8 cellular contexts compared by ENCODE assay signal in genomic region chr2:197145471-197146056, GRCh38.
DNase-seq lines count a peak whose midpoint lies in the region; ATAC-seq, FAIRE-seq and TF ChIP-seq lines count a peak whose summit lies in the region.

No MANE protein-coding gene starts in this region.

- BruUV-seq in HepG2 (replicated peaks; lab: Mats Ljungman, UMichigan), result no TSS peak

- intact Hi-C loops in right lobe of liver (cut with DNase I) (no loop called here), HepG2 (cut with micrococcal nuclease; ENCODE audit: unreplicated experiment) (no loop called here), vagina (cut with DNase I) (no loop called here)

- ATAC-seq in right lobe of liver, result peak; percentile 32 to 73 (median 56)
- no peak for ATAC-seq in HepG2
- peak; percentile 93 for ATAC-seq in HG02885 (IDR thresholded peaks at IDR 0.05; ENCODE audit: poor library complexity, unreplicated experiment)
- ATAC-seq in central memory CD8-positive, alpha-beta T cell (replicated peaks; ENCODE audit: extremely low read depth, poor library complexity, severe bottlenecking), result peak; percentile 87

- H3K9me3 Mint-ChIP-seq in central memory CD8-positive, alpha-beta T cell, result no peaks in the 10 kb centered on the region

- peak overlapping the region; percentile 19 for H3K27ac Mint-ChIP-seq in central memory CD8-positive, alpha-beta T cell (ENCODE audit: low read depth)

- no peaks in the 10 kb centered on the region for H3K27me3 ChIP-seq in right lobe of liver
- H3K27me3 ChIP-seq in HepG2 (ENCODE audit: control insufficient read depth in 1 of 2, insufficient read depth in 2 of 2, low read length in 2 of 2), result no peaks in the 10 kb centered on the region
- no peaks in the 10 kb centered on the region for H3K27me3 ChIP-seq in vagina

- peaks cover 77% of the 10 kb centered on the region for H3K4me1 Mint-ChIP-seq in central memory CD8-positive, alpha-beta T cell

- no peak overlapping the region for H3K4me3 Mint-ChIP-seq in central memory CD8-positive, alpha-beta T cell

- no peaks in the 10 kb centered on the region for H3K79me2 ChIP-seq in HepG2 (ENCODE audit: insufficient read depth, low read length)

- DNase-seq in right lobe of liver (no peak), HepG2 (ENCODE audit: low spot score) (no peak), NCI-H345 (lab: John Stamatoyannopoulos, UW) (peak; percentile 49), erythroblast (lab: John Stamatoyannopoulos, UW) (no peak), vagina (ENCODE audit: extremely low spot score in 2 of 2) (no peak)
- DNase-seq in central memory CD8-positive, alpha-beta T cell (ENCODE audit: low spot score in 2 of 2), result no peak
- no peak for DNase-seq in stimulated activated CD4-positive, alpha-beta T cell treated with anti-CD3 and anti-CD28 coated beads, Interleukin-1b, Interleukin-23, amount 100 ng/mL, for 48 hours

- WGBS in right lobe of liver (ENCODE audit: insufficient coverage, low coverage, low lambda C conversion rate, missing lambda C conversion rate), result 50% methylated on average over 1 of the region's 4 CpGs
- WGBS in HepG2 (ENCODE audit: low lambda C conversion rate), result 10% methylated on average over 4 of the region's 4 CpGs

- no peak for TF ChIP-seq POLR2A in right lobe of liver (IDR thresholded peaks at IDR 0.05)
- TF ChIP-seq POLR2A in HepG2 (IDR thresholded peaks at IDR 0.05; ENCODE audit: insufficient read depth in 1 of 2, low read depth in 2 of 2, low read length in 2 of 2), result no peak
- TF ChIP-seq POLR2A in erythroblast (IDR thresholded peaks at IDR 0.05; ENCODE audit: low read length), result no peak
- no peak for TF ChIP-seq POLR2A in vagina (IDR thresholded peaks at IDR 0.05)

- no peak for TF ChIP-seq RAD21 in HepG2 (CRISPR knock-in tag; IDR thresholded peaks at IDR 0.05)

- H3K9ac ChIP-seq in HepG2 (ENCODE audit: insufficient read depth, low read depth, low read length), result no peak overlapping the region

- CTCF ChIA-PET in HepG2 (lab: Yijun Ruan, JAX; ENCODE audit: low intra/inter-chr PET ratio, low total read pairs), result no interaction called here

- H3K27ac ChIP-seq in right lobe of liver, result no peak overlapping the region
- H3K27ac ChIP-seq in HepG2 (ENCODE audit: extremely low read length, insufficient read depth, low read length), result no peak overlapping the region
- H3K27ac ChIP-seq in vagina, result no peak overlapping the region

- no peak for FAIRE-seq in HepG2 (lab: Jason Lieb, UNC)

- POLR2A ChIA-PET in HepG2 (lab: Yijun Ruan, JAX), result no interaction called here

- H3K9me3 ChIP-seq in right lobe of liver, result no peaks in the 10 kb centered on the region
- no peaks in the 10 kb centered on the region for H3K9me3 ChIP-seq in HepG2 (ENCODE audit: low read length)
- H3K9me3 ChIP-seq in vagina, result no peaks in the 10 kb centered on the region

- no peak overlapping the region for H3K4me3 ChIP-seq in right lobe of liver
- no peak overlapping the region for H3K4me3 ChIP-seq in HepG2 (replicated peaks in 1 of 3; ENCODE audit: insufficient read depth in 1 of 3, low read depth in 2 of 3, low read length in 3 of 3)
- no peak overlapping the region for H3K4me3 ChIP-seq in vagina

- H4K20me1 ChIP-seq in HepG2 (ENCODE audit: insufficient read depth, low read length), result no peaks in the 10 kb centered on the region

- H3K36me3 ChIP-seq in right lobe of liver (no peaks in the 10 kb centered on the region), HepG2 (replicated peaks in 1 of 2; ENCODE audit: control insufficient read depth in 1 of 2, insufficient read depth in 2 of 2, low read length in 2 of 2) (no peaks in the 10 kb centered on the region), vagina (no peaks in the 10 kb centered on the region)

- no peak overlapping the region for H3K4me2 ChIP-seq in HepG2 (ENCODE audit: low read depth, low read length)

- TF ChIP-seq CTCF in right lobe of liver (IDR thresholded peaks at IDR 0.05), result no peak
- TF ChIP-seq CTCF in HepG2 (CRISPR knock-in tag; IDR thresholded peaks at IDR 0.05), result no peak
- TF ChIP-seq CTCF in vagina (IDR thresholded peaks at IDR 0.05), result no peak

- H3K27me3 Mint-ChIP-seq in central memory CD8-positive, alpha-beta T cell, result no peaks in the 10 kb centered on the region

- H3K4me1 ChIP-seq in right lobe of liver, result no peaks in the 10 kb centered on the region
- no peaks in the 10 kb centered on the region for H3K4me1 ChIP-seq in HepG2 (ENCODE audit: insufficient read depth, low read length)
- no peaks in the 10 kb centered on the region for H3K4me1 ChIP-seq in vagina

- H2AFZ ChIP-seq in HepG2 (ENCODE audit: low read length), result no peak overlapping the region

- H3K36me3 Mint-ChIP-seq in central memory CD8-positive, alpha-beta T cell (ENCODE audit: insufficient read depth), result peaks cover 33% of the 10 kb centered on the region

- TF ChIP-seq EP300 in HepG2 (IDR thresholded peaks at IDR 0.05; ENCODE audit: low read depth in 2 of 2, low read length in 2 of 2) (no peak), HepG2 (CRISPR knock-in tag; IDR thresholded peaks at IDR 0.05; ENCODE audit: borderline replicate concordance) (no peak)

- in situ Hi-C loops in HepG2 (cut with HindIII; ENCODE audit: extremely low pct_ligation_motif_present, low pct_unique_long_range_greater_than_20kb), result no loop called here

TF ChIP-seq in HepG2, 621 proteins besides CTCF, POLR2A, EP300 and RAD21:
- TF ChIP-seq ATF6 (CRISPR knock-in tag; conservative IDR thresholded peaks at IDR 0.05) (no peak), GPN1 (CRISPR knock-in tag; IDR thresholded peaks at IDR 0.05; ENCODE audit: borderline replicate concordance) (no peak), HMGXB4 (CRISPR knock-in tag; IDR thresholded peaks at IDR 0.05; ENCODE audit: borderline replicate concordance in 1 of 2, low read depth in 1 of 2) (no peak), ZNF263 (CRISPR knock-in tag; IDR thresholded peaks at IDR 0.05) (no peak), KAT2B (IDR thresholded peaks at IDR 0.05; ENCODE audit: borderline replicate concordance, low read depth, low read length) (no peak), MTA3 (CRISPR knock-in tag; IDR thresholded peaks at IDR 0.05) (no peak), ZNF576 (CRISPR knock-in tag; IDR thresholded peaks at IDR 0.05) (no peak), KDM3A (CRISPR knock-in tag; IDR thresholded peaks at IDR 0.05; ENCODE audit: low read depth) (no peak), ZNF761 (CRISPR knock-in tag; conservative IDR thresholded peaks at IDR 0.05) (no peak), ZNF644 (CRISPR knock-in tag; IDR thresholded peaks at IDR 0.05; ENCODE audit: low read depth) (no peak), ZNF850 (CRISPR knock-in tag; conservative IDR thresholded peaks at IDR 0.05) (no peak), CENPT (CRISPR knock-in tag; IDR thresholded peaks at IDR 0.05; ENCODE audit: low read depth) (no peak)
